31 cellular contexts compared by ENCODE assay signal in the genomic region with DNA sequence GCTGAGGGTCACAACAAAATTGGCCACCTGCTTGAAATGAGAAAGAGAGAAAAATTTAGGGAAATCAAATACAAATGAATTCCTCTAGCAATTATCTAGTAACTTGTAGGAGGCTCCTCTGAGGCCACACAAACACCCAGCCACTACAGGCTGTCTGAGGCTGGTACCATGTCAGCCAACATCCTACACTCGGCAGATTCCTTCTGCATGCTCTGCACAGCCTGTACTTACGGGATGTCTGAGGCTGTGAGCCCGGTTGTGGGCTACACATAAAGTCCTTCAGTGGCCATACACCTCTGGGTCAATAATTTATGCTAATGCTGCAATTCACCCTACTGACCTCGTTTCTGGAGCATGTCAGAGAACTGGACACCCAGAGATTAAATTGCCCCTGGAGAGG. TPM values are rescaled to one million over a fixed set of nuclear protein-coding genes. Genes with fewer than 3 reads are reported as not detected.
"Had no signal": no experiment of that assay in that cellular context is flagged by ENCODE, and none has a peak within 500 bp of the region (broad histone marks: within the 10 kb centered on the region; RNA-seq: fewer than 3 reads in every experiment).

No MANE protein-coding gene starts in this region.

- DNase-seq: activated CD4-positive, alpha-beta memory T cell treated with anti-CD3 and anti-CD28 coated beads for 36 hours; activated CD4-positive, alpha-beta T cell treated with anti-CD3 and anti-CD28 coated beads for 36 hours; activated CD4-positive, alpha-beta T cell treated with anti-CD3 and anti-CD28 coated beads, Interleukin-2, amount 10 ng/mL, durations not matched to agents 24 days and 14 days; activated CD4-positive, CD25-positive, alpha-beta regulatory T cell; activated CD4-positive, CD25-positive, alpha-beta regulatory T cell treated with anti-CD3 and anti-CD28 coated beads, Interleukin-2, amount 50 U/mL, for 72 hours; activated CD8-positive, alpha-beta memory T cell treated with anti-CD3 and anti-CD28 coated beads, Interleukin-2, amount 10 ng/mL, durations not matched to agents 7 days and 5 days; activated CD8-positive, alpha-beta memory T cell treated with anti-CD3 and anti-CD28 coated beads, Interleukin-2, amount 50 U/mL, for 4 hours; activated CD8-positive, alpha-beta T cell treated with anti-CD3 and anti-CD28 coated beads, Interleukin-2, amount 10 ng/mL, durations not matched to agents 7 days and 5 days; activated effector memory CD4-positive, alpha-beta T cell treated with anti-CD3 and anti-CD28 coated beads, Interleukin-2, amount 50 U/mL, for 16 hours; activated naive CD4-positive, alpha-beta T cell treated with anti-CD3 and anti-CD28 coated beads for 36 hours; activated naive CD8-positive, alpha-beta T cell treated with anti-CD3 and anti-CD28 coated beads for 36 hours; activated naive CD8-positive, alpha-beta T cell treated with anti-CD3 and anti-CD28 coated beads, Interleukin-2, amount 50 U/mL, for 24 hours; activated T-cell treated with anti-CD3 and anti-CD28 coated beads, Interleukin-2, amount 50 U/mL, for 1 hour; activated T-cell treated with anti-CD3 and anti-CD28 coated beads, Interleukin-2, amount 50 U/mL, for 48 hours; adrenal gland; amygdala; aorta; dorsolateral prefrontal cortex; effector memory CD4-positive, alpha-beta T cell; endodermal cell; foreskin fibroblast; T-helper 2 cell had no signal

- H3K4me1 ChIP-seq: adrenal gland, breast epithelium had no signal

- H3K4me3 ChIP-seq: adrenal gland, breast epithelium, cardiac muscle cell, coronary artery, dorsolateral prefrontal cortex had no signal

- H3K27me3 ChIP-seq: adrenal gland, cardiac muscle cell, dorsolateral prefrontal cortex had no signal

- H3K27ac ChIP-seq: adrenal gland, breast epithelium, cardiac muscle cell had no signal

- H3K36me3 ChIP-seq: adrenal gland, breast epithelium, cardiac muscle cell had no signal

- ATAC-seq: activated CD4-positive, alpha-beta T cell treated with anti-CD3 and anti-CD28 coated beads for 36 hours; activated CD8-positive, alpha-beta memory T cell treated with anti-CD3 and anti-CD28 coated beads, Interleukin-2, amount 10 ng/mL, durations not matched to agents 7 days and 5 days; activated CD8-positive, alpha-beta T cell treated with anti-CD3 and anti-CD28 coated beads, Interleukin-2, amount 10 ng/mL, durations not matched to agents 7 days and 5 days; activated naive CD8-positive, alpha-beta T cell treated with anti-CD3 and anti-CD28 coated beads, Interleukin-2, amount 50 U/mL, for 24 hours; esophagus mucosa had no signal

- H3K9me3 ChIP-seq: adrenal gland, breast epithelium had no signal

RNA-seq across cellular contexts. Expression of a gene that starts 28.8 kb away (rescaled TPM):
- total RNA-seq: activated CD4-positive, alpha-beta memory T cell treated with anti-CD3 and anti-CD28 coated beads for 36 hours; activated CD4-positive, alpha-beta T cell treated with anti-CD3 and anti-CD28 coated beads for 36 hours; activated CD4-positive, alpha-beta T cell treated with anti-CD3 and anti-CD28 coated beads, Interleukin-2, amount 10 ng/mL, durations not matched to agents 24 days and 14 days; activated CD8-positive, alpha-beta memory T cell treated with anti-CD3 and anti-CD28 coated beads for 36 hours; activated CD8-positive, alpha-beta memory T cell treated with anti-CD3 and anti-CD28 coated beads, Interleukin-2, amount 10 ng/mL, durations not matched to agents 7 days and 5 days; activated CD8-positive, alpha-beta T cell treated with anti-CD3 and anti-CD28 coated beads, Interleukin-2, amount 10 ng/mL, durations not matched to agents 7 days and 5 days; activated naive CD4-positive, alpha-beta T cell treated with anti-CD3 and anti-CD28 coated beads for 36 hours; activated naive CD8-positive, alpha-beta T cell treated with anti-CD3 and anti-CD28 coated beads for 36 hours; activated T-helper 1 cell treated with anti-CD3 and anti-CD28 coated beads, Interleukin-12 subunit alpha, Interleukin-12 subunit beta, Interleukin-2, Interleukin-4 antibody, amounts not matched to agents 30 ng/mL and 10 ng/mL and 1 ng/mL, durations not matched to agents 14 hours and 24 hours and 36 hours; activated T-helper 2 cell treated with anti-CD3 and anti-CD28 coated beads, Interferon-gamma antibody, Interleukin-2, Interleukin-4, amounts not matched to agents 10 μg/mL and 5 μg/mL and 100 μg/mL, durations not matched to agents 14 hours and 24 hours and 36 hours; epithelial cell of proximal tubule; T-helper 1 cell treated with Interleukin-12 subunit alpha and Interleukin-12 subunit beta and Interleukin-4 antibody, amounts not matched to agents 30 ng/mL and 1 ng/mL, for 36 hours had no signal
